ENCODE assay signal across 33 cellular contexts in genomic region chr11:32116668-32117067, GRCh38.
"Had no signal": no experiment of that assay in that cellular context is flagged by ENCODE, and none has a peak within 500 bp of the region (broad histone marks: within the 10 kb centered on the region; RNA-seq: fewer than 3 reads in every experiment).

No MANE protein-coding gene starts in this region.

- H3K4me1 Mint-ChIP-seq: activated B cell treated with CpG ODN at 0.5 μM for 24 hours had no signal

- H3K27ac Mint-ChIP-seq: activated B cell treated with CpG ODN at 0.5 μM for 24 hours; activated CD4-positive, alpha-beta memory T cell treated with anti-CD3 and anti-CD28 coated beads for 36 hours; activated CD8-positive, alpha-beta memory T cell treated with anti-CD3 and anti-CD28 coated beads, Interleukin-2, amount 10 ng/mL, durations not matched to agents 7 days and 5 days; activated naive CD8-positive, alpha-beta T cell treated with anti-CD3 and anti-CD28 coated beads for 36 hours; T-cell; T-helper 17 cell had no signal

- H3K4me3 Mint-ChIP-seq: activated B cell treated with CpG ODN at 0.5 μM for 24 hours; activated CD4-positive, alpha-beta memory T cell treated with anti-CD3 and anti-CD28 coated beads for 36 hours; activated CD8-positive, alpha-beta memory T cell treated with anti-CD3 and anti-CD28 coated beads, Interleukin-2, amount 10 ng/mL, durations not matched to agents 7 days and 5 days; activated naive CD8-positive, alpha-beta T cell treated with anti-CD3 and anti-CD28 coated beads for 36 hours; T-cell; T-helper 17 cell had no signal

- H3K27ac ChIP-seq: body of pancreas, breast epithelium, Peyer's patch, RWPE1, VCaP had no signal

- H3K9me3 ChIP-seq: body of pancreas, breast epithelium, Peyer's patch had no signal

- H3K27me3 ChIP-seq: body of pancreas, breast epithelium, Peyer's patch had no signal

- H3K36me3 ChIP-seq: breast epithelium, Peyer's patch had no signal

- H3K9me3 Mint-ChIP-seq: activated B cell treated with CpG ODN at 0.5 μM for 24 hours; activated CD4-positive, alpha-beta memory T cell treated with anti-CD3 and anti-CD28 coated beads for 36 hours; T-cell had no signal

- H3K36me3 Mint-ChIP-seq: activated CD4-positive, alpha-beta memory T cell treated with anti-CD3 and anti-CD28 coated beads for 36 hours; T-cell had no signal

- H3K4me3 ChIP-seq: body of pancreas, breast epithelium, K562, Peyer's patch had no signal

- DNase-seq: activated B cell treated with CpG ODN at 0.5 μM for 24 hours; activated CD4-positive, alpha-beta memory T cell treated with anti-CD3 and anti-CD28 coated beads for 36 hours; activated CD4-positive, alpha-beta T cell treated with anti-CD3 and anti-CD28 coated beads for 4 hours; activated CD4-positive, alpha-beta T cell treated with anti-CD3 and anti-CD28 coated beads, Interleukin-2, amount 50 U/mL, for 1 hour; activated CD4-positive, CD25-positive, alpha-beta regulatory T cell treated with anti-CD3 and anti-CD28 coated beads, Interleukin-2, amount 50 U/mL, for 72 hours; activated CD8-positive, alpha-beta memory T cell treated with anti-CD3 and anti-CD28 coated beads for 24 hours; activated CD8-positive, alpha-beta memory T cell treated with anti-CD3 and anti-CD28 coated beads, Interleukin-2, amount 10 ng/mL, durations not matched to agents 7 days and 5 days; activated CD8-positive, alpha-beta memory T cell treated with anti-CD3 and anti-CD28 coated beads, Interleukin-2, amount 50 U/mL, for 48 hours; activated effector memory CD4-positive, alpha-beta T cell treated with Interleukin-2 at 50 U/mL for 16 hours; activated naive CD4-positive, alpha-beta T cell treated with anti-CD3 and anti-CD28 coated beads, Interleukin-2, amount 50 U/mL, for 16 hours; activated naive CD8-positive, alpha-beta T cell treated with anti-CD3 and anti-CD28 coated beads for 36 hours; activated T-cell treated with anti-CD3 and anti-CD28 coated beads, Interleukin-2, amount 50 U/mL, for 48 hours; amniotic stem cell; aorta; body of pancreas; NCI-H1048; NCI-H1105 treated with DMSO at 0.1 percent for 48 hours; NCI-H1436; NCI-H1694; NCI-H1930; NCI-H2081 treated with DMSO at 0.1 percent for 48 hours; NCI-H345; NCI-H524 treated with DMSO at 0.1 percent for 48 hours; Peyer's patch; SIG-M5; T-cell; T-helper 17 cell had no signal

- H3K4me1 ChIP-seq: breast epithelium, Peyer's patch had no signal

- ATAC-seq: activated CD8-positive, alpha-beta memory T cell treated with anti-CD3 and anti-CD28 coated beads, Interleukin-2, amount 10 ng/mL, durations not matched to agents 7 days and 5 days; body of pancreas; K562; Right ventricle myocardium inferior; SK-N-SH treated with all-trans-retinoic acid at 6 μM for 48 hours; T-cell; T-helper 17 cell had no signal
